Comparison of ENCODE assay signal across 8 cellular contexts in the genomic region with DNA sequence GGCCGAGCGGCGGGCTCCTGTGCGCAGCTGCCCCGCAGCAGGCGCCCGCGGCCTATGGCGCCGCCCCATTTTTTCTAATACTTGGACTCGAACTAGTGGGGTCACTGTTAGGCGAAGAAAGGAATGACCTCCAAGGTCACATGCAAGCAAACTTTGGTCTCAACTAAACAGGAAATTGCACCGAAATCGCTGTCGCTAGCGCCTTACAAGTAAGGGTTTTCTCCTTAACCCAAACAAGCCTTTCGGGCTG. TPM values are rescaled to one million over a fixed set of nuclear protein-coding genes. Genes with fewer than 3 reads are reported as not detected.
DNase-seq lines count a peak whose midpoint lies in the region; ATAC-seq and TF ChIP-seq lines count a peak whose summit lies in the region.

No MANE protein-coding gene starts in this region.

- no TSS peak for BruUV-seq in MCF 10A (replicated peaks; lab: Mats Ljungman, UMichigan)

- peak; percentile 24 for ATAC-seq in HG02885 (IDR thresholded peaks at IDR 0.05; ENCODE audit: poor library complexity, unreplicated experiment)
- ATAC-seq in stimulated activated effector memory CD8-positive, alpha-beta T cell treated with anti-CD3 and anti-CD28 coated beads, Interleukin-12 subunit alpha, Interleukin-12 subunit beta, amount 100 ng/mL, for 72 hours: peak; percentile 0

- peak overlapping the region; percentile 84 for H3K4me3 ChIP-seq in AG09309 (ENCODE audit: control insufficient read depth, low read depth, low read length)

- DNase-seq in AG09309 (ENCODE audit: low read depth) (no peak), GM13977 (ENCODE audit: low spot score) (peak; percentile 35), NCI-H69 (lab: John Stamatoyannopoulos, UW) (peak; percentile 85), MCF 10A (ENCODE audit: unreplicated experiment) (peak; percentile 35), iPS-NIHi7 (ENCODE audit: extremely low spot score) (peak; percentile 32)
- DNase-seq in stimulated activated effector memory CD8-positive, alpha-beta T cell treated with anti-CD3 and anti-CD28 coated beads, Interleukin-12 subunit alpha, Interleukin-12 subunit beta, amount 100 ng/mL, for 72 hours (ENCODE audit: low spot score in 2 of 2): no peak
- no peak for DNase-seq in activated effector memory CD4-positive, alpha-beta T cell treated with Interleukin-2 at 50 U/mL for 16 hours

- H3K36me3 Mint-ChIP-seq in MCF 10A (ENCODE audit: insufficient read depth, unreplicated experiment): peaks cover 6% of the 10 kb centered on the region
- peaks cover 31% of the 10 kb centered on the region for H3K36me3 Mint-ChIP-seq in stimulated activated effector memory CD8-positive, alpha-beta T cell treated with anti-CD3 and anti-CD28 coated beads, Interleukin-12 subunit alpha, Interleukin-12 subunit beta, amount 100 ng/mL, for 72 hours

- POLR2A ChIA-PET in MCF 10A (lab: Yijun Ruan, JAX): interaction anchor here (0.9 to 4.9 kb wide), 18 partner anchors 18 to 382 kb away, joined by 3 to 84 read pairs (median 8); a partner anchor contains a TSS

- CTCF ChIA-PET in MCF 10A (lab: Yijun Ruan, JAX): interaction anchor here (1.3 to 4.0 kb wide), 3 partner anchors 29 to 43 kb away, joined by 3 to 33 read pairs (median 3); no protein-coding TSS in a partner anchor

- H3K27ac Mint-ChIP-seq in MCF 10A (ENCODE audit: low read depth, unreplicated experiment): peak overlapping the region; percentile 97
- peak overlapping the region; percentile 99 for H3K27ac Mint-ChIP-seq in stimulated activated effector memory CD8-positive, alpha-beta T cell treated with anti-CD3 and anti-CD28 coated beads, Interleukin-12 subunit alpha, Interleukin-12 subunit beta, amount 100 ng/mL, for 72 hours

- H3K4me1 Mint-ChIP-seq in MCF 10A (ENCODE audit: insufficient read depth, unreplicated experiment): peaks cover 23% of the 10 kb centered on the region
- H3K4me1 Mint-ChIP-seq in stimulated activated effector memory CD8-positive, alpha-beta T cell treated with anti-CD3 and anti-CD28 coated beads, Interleukin-12 subunit alpha, Interleukin-12 subunit beta, amount 100 ng/mL, for 72 hours: peaks cover 48% of the 10 kb centered on the region

- intact Hi-C loops in MCF 10A (cut with micrococcal nuclease): loop anchor here (1.0 kb wide), 1 partner anchor 45 kb away; no protein-coding TSS in a partner anchor

- no peak for TF ChIP-seq CTCF in AG09309 (IDR thresholded peaks at IDR 0.05; ENCODE audit: control insufficient read depth, insufficient read depth, low read depth, low read length, missing control alignments)
- TF ChIP-seq CTCF in GM13977 (IDR thresholded peaks at IDR 0.05; ENCODE audit: extremely low read depth, insufficient read depth, missing control alignments): no peak
- TF ChIP-seq CTCF in MCF 10A (IDR thresholded peaks at IDR 0.05; ENCODE audit: unreplicated experiment): no peak

- no peaks in the 10 kb centered on the region for H3K27me3 Mint-ChIP-seq in MCF 10A (ENCODE audit: insufficient read depth, unreplicated experiment)

- H3K4me3 Mint-ChIP-seq in MCF 10A (ENCODE audit: unreplicated experiment): peak overlapping the region; percentile 94
- peak overlapping the region; percentile 89 for H3K4me3 Mint-ChIP-seq in stimulated activated effector memory CD8-positive, alpha-beta T cell treated with anti-CD3 and anti-CD28 coated beads, Interleukin-12 subunit alpha, Interleukin-12 subunit beta, amount 100 ng/mL, for 72 hours

- in situ Hi-C loops in GM13977 (cut with MboI; ENCODE audit: low pct_unique_long_range_greater_than_20kb, low sequenced_read_pairs, unreplicated experiment): no loop called here

- peaks cover 16% of the 10 kb centered on the region for H3K9me3 Mint-ChIP-seq in MCF 10A (ENCODE audit: unreplicated experiment)
- peaks cover 3% of the 10 kb centered on the region for H3K9me3 Mint-ChIP-seq in stimulated activated effector memory CD8-positive, alpha-beta T cell treated with anti-CD3 and anti-CD28 coated beads, Interleukin-12 subunit alpha, Interleukin-12 subunit beta, amount 100 ng/mL, for 72 hours

RNA-seq across cellular contexts. Expression of a gene that starts 0.3 kb away (rescaled TPM):
- total RNA-seq in MCF 10A (2022): 82.9 and 84.9 TPM in 2 replicates

Comparison
In these comparisons a context has a peak if more than half of its experiments do, and no peak if none do; other contexts are left out.
1. DNase-seq: peak in GM13977 (single experiment), NCI-H69 (single experiment), MCF 10A (single experiment) and iPS-NIHi7 (single experiment); none in AG09309 (single experiment), stimulated activated effector memory CD8-positive, alpha-beta T cell treated with anti-CD3 and anti-CD28 coated beads, Interleukin-12 subunit alpha, Interleukin-12 subunit beta, amount 100 ng/mL, for 72 hours (0 of 2) and activated effector memory CD4-positive, alpha-beta T cell treated with Interleukin-2 at 50 U/mL for 16 hours (single experiment).